In the genomic region with DNA sequence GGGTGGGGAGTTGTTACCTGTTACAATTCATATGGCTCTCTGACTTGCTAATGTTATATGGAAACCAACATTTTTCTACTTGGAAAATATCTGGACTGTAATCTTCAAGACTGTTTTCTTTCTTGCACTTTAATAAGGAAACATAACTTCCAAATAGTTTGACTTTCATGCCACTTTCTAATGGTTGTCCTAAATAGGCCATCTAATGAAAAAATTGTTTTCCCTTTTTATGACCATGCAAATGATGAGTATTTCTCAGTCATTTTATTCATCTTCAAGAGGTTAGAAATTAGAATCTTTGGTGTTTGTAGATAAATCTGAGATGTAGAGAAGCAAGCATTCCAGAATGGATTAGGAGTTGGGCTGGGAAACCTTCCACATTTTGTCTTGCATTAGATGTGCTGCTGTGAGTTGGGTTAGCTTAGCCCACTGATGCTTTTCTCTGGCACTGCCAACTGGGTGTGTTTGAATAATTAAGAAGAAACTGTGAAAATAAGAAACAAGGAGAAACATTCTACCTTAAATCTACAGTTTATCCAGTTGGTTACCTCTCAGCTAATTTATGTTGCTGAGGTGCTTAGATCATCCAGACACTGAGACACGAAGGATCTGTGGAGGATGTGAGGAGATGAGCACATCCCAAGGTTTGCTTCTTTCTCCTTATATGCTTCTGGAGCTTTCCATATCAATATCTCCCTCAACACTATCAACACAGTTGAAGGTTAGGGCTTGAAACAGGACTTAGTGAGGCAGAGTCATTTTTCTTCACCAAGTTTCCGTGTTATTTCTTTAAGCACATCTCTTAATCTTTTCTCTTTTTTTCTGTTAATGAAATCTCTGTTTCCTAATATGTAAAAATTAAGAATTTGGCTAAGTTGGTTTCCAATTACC, we compare ENCODE assay signal across 12 cellular contexts. TPM values are rescaled to one million over a fixed set of nuclear protein-coding genes. Genes with fewer than 3 reads are reported as not detected.
DNase-seq lines count a peak whose midpoint lies in the region; ATAC-seq and TF ChIP-seq lines count a peak whose summit lies in the region.
"Had no signal": no experiment of that assay in that cellular context is flagged by ENCODE, and none has a peak within 500 bp of the region (broad histone marks: within the 10 kb centered on the region; RNA-seq: fewer than 3 reads in every experiment).

No MANE protein-coding gene starts in this region.

- no peak overlapping the region for H3K27ac Mint-ChIP-seq in activated naive CD4-positive, alpha-beta T cell treated with anti-CD3 and anti-CD28 coated beads, Interleukin-2, amount 10 ng/mL, durations not matched to agents 7 days and 5 days
- H3K27ac Mint-ChIP-seq in activated naive CD4-positive, alpha-beta T cell treated with anti-CD3 and anti-CD28 coated beads, Interleukin-2, amount 50 U/mL, for 72 hours: peak overlapping the region in 1 of 2 donors; percentile 28

- H3K4me1 ChIP-seq in IMR-90 (ENCODE audit: control insufficient read depth, insufficient read depth, low read length) (peaks cover 7% of the 10 kb centered on the region), subcutaneous abdominal adipose tissue (ENCODE audit: control insufficient read depth in 5 of 5, insufficient read depth in 5 of 5, low read length in 5 of 5) (peaks cover 6 to 25% (median 18%) of the 10 kb centered on the region in 5 donors)

- peak overlapping the region; percentile 82 for H3K4ac ChIP-seq in IMR-90 (ENCODE audit: low read depth, low read length)

- peak overlapping the region; percentile 90 for H3K23ac ChIP-seq in IMR-90 (ENCODE audit: low read depth, low read length)

- TF ChIP-seq RAD21 in IMR-90 (IDR thresholded peaks at IDR 0.05; ENCODE audit: low read length): no peak

- H3K56ac ChIP-seq in IMR-90 (ENCODE audit: extremely low read depth, insufficient read depth, low read length): peak overlapping the region; percentile 23

- ATAC-seq in activated naive CD4-positive, alpha-beta T cell treated with anti-CD3 and anti-CD28 coated beads, Interleukin-2, amount 50 U/mL, for 72 hours: no peak
- ATAC-seq in IMR-90 (ENCODE audit: low read depth): no peak
- ATAC-seq in GM18858 (IDR thresholded peaks at IDR 0.05; ENCODE audit: unreplicated experiment): no peak
- no peak for ATAC-seq in HG03095 (IDR thresholded peaks at IDR 0.05; ENCODE audit: unreplicated experiment)
- ATAC-seq: SK-N-SH treated with all-trans-retinoic acid at 6 μM for 48 hours had no signal

- H2BK15ac ChIP-seq in IMR-90 (ENCODE audit: low read depth, low read length): peak overlapping the region; percentile 21

- peak overlapping the region; percentile 75 for H2BK120ac ChIP-seq in IMR-90 (ENCODE audit: low read depth, low read length)

- POLR2A ChIA-PET in IMR-90 (lab: Charles Lee; ENCODE audit: unreplicated experiment): interaction anchor here (0.5 kb wide), 1 partner anchor 56 kb away, joined by 3 read pairs; no protein-coding TSS in a partner anchor

- H2BK5ac ChIP-seq in IMR-90 (ENCODE audit: low read depth, low read length, poor library complexity, severe bottlenecking): peak overlapping the region; percentile 88

- intact Hi-C loops in IMR-90 (cut with micrococcal nuclease) (loop anchor here (1.0 to 10.0 kb wide), 4 partner anchors 104 to 332 kb away; no protein-coding TSS in a partner anchor), dorsolateral prefrontal cortex (cut with DNase I) (loop anchor here (5.0 to 10.0 kb wide), 4 partner anchors 82 to 234 kb away; no protein-coding TSS in a partner anchor)

- no peak for DNase-seq in activated naive CD4-positive, alpha-beta T cell treated with anti-CD3 and anti-CD28 coated beads, Interleukin-2, amount 10 ng/mL, durations not matched to agents 7 days and 5 days
- no peak for DNase-seq in activated naive CD4-positive, alpha-beta T cell treated with anti-CD3 and anti-CD28 coated beads, Interleukin-2, amount 50 U/mL, for 72 hours (ENCODE audit: low spot score in 2 of 2)
- DNase-seq in IMR-90 (no peak), dorsolateral prefrontal cortex (no peak), AG08395 (ENCODE audit: low spot score) (no peak)
- DNase-seq: mesendoderm, MM.1S had no signal

- dilution Hi-C loops in IMR-90 (cut with HindIII; ENCODE audit: low sequenced_read_pairs, unreplicated experiment): no loop called here

- H2BK20ac ChIP-seq in IMR-90 (ENCODE audit: low read depth, low read length): peak overlapping the region; percentile 86

- H4K91ac ChIP-seq in IMR-90 (ENCODE audit: insufficient read depth, low read depth, low read length): peak overlapping the region; percentile 57

- WGBS in IMR-90 (ENCODE audit: extremely low coverage in 2 of 2, insufficient read length in 1 of 2), 2 experiments: no CpG with 5 or more reads among the region's 2 CpGs

- no TSS peak for BruUV-seq in IMR-90 (replicated peaks; lab: Mats Ljungman, UMichigan)

- H3K79me1 ChIP-seq in IMR-90 (ENCODE audit: low read depth in 1 of 2, low read length in 2 of 2): peaks cover 4 to 28% of the 10 kb centered on the region in 2 experiments

- H4K5ac ChIP-seq in IMR-90 (ENCODE audit: low read depth, low read length): peak overlapping the region; percentile 78

- H3K27me3 ChIP-seq in IMR-90 (ENCODE audit: control insufficient read depth, insufficient read depth, low read length) (no peaks in the 10 kb centered on the region), dorsolateral prefrontal cortex (peaks cover 0 to 10% (median 0%) of the 10 kb centered on the region in 45 donors), subcutaneous abdominal adipose tissue (ENCODE audit: control insufficient read depth in 5 of 5, insufficient read depth in 4 of 5, low read length in 5 of 5) (peaks cover 0 to 6% (median 0%) of the 10 kb centered on the region in 5 donors)

- peaks cover 1% of the 10 kb centered on the region for H3K36me3 Mint-ChIP-seq in activated naive CD4-positive, alpha-beta T cell treated with anti-CD3 and anti-CD28 coated beads, Interleukin-2, amount 10 ng/mL, durations not matched to agents 7 days and 5 days
- H3K36me3 Mint-ChIP-seq in activated naive CD4-positive, alpha-beta T cell treated with anti-CD3 and anti-CD28 coated beads, Interleukin-2, amount 50 U/mL, for 72 hours: peaks cover 13 to 19% of the 10 kb centered on the region in 2 donors

- peak overlapping the region; percentile 68 for H2AK5ac ChIP-seq in IMR-90 (ENCODE audit: low read depth, low read length)

- H3K36me3 ChIP-seq in IMR-90 (ENCODE audit: control insufficient read depth, insufficient read depth, low read length): no peaks in the 10 kb centered on the region
- no peaks in the 10 kb centered on the region for H3K36me3 ChIP-seq in subcutaneous abdominal adipose tissue (ENCODE audit: control insufficient read depth in 5 of 5, insufficient read depth in 5 of 5, low read length in 5 of 5)

- H3K4me3 ChIP-seq in IMR-90 (ENCODE audit: insufficient read depth, low read depth, low read length): no peak overlapping the region
- peak overlapping the region in 58 of 59 donors; percentile 19 to 93 (median 75) for H3K4me3 ChIP-seq in dorsolateral prefrontal cortex
- peak overlapping the region in 3 of 5 donors; percentile 30 to 91 (median 45) for H3K4me3 ChIP-seq in subcutaneous abdominal adipose tissue (ENCODE audit: low read depth in 1 of 5, low read length in 5 of 5)

- peak overlapping the region; percentile 55; the same call in 1 of the 2 replicates for H3K18ac ChIP-seq in IMR-90 (ENCODE audit: low read depth, low read length)

- no peak overlapping the region for H2AFZ ChIP-seq in IMR-90 (replicated peaks; ENCODE audit: low read length, poor library complexity)

- no peaks in the 10 kb centered on the region for H3K9me3 Mint-ChIP-seq in activated naive CD4-positive, alpha-beta T cell treated with anti-CD3 and anti-CD28 coated beads, Interleukin-2, amount 10 ng/mL, durations not matched to agents 7 days and 5 days
- H3K9me3 Mint-ChIP-seq in activated naive CD4-positive, alpha-beta T cell treated with anti-CD3 and anti-CD28 coated beads, Interleukin-2, amount 50 U/mL, for 72 hours: no peaks in the 10 kb centered on the region

- TF ChIP-seq POLR2A in IMR-90 (IDR thresholded peaks at IDR 0.05; ENCODE audit: low read depth, low read length): no peak

- no peaks in the 10 kb centered on the region for H4K20me1 ChIP-seq in IMR-90 (ENCODE audit: insufficient read depth, low read length)

- H3K14ac ChIP-seq in IMR-90 (replicated peaks; ENCODE audit: low read depth, low read length): peak overlapping the region; percentile 83

- H3K27me3 Mint-ChIP-seq in activated naive CD4-positive, alpha-beta T cell treated with anti-CD3 and anti-CD28 coated beads, Interleukin-2, amount 10 ng/mL, durations not matched to agents 7 days and 5 days: peaks cover 8% of the 10 kb centered on the region

- TF ChIP-seq CTCF in IMR-90 (conservative IDR thresholded peaks at IDR 0.05; ENCODE audit: low read depth, low read length) (no peak), dorsolateral prefrontal cortex (IDR thresholded peaks at IDR 0.05 in 54 of 56, conservative IDR thresholded peaks at IDR 0.05 in 2 of 56; ENCODE audit: low read depth in 1 of 56, partially characterized antibody in 56 of 56) (peak in 3 of 56 donors; percentile 3 to 19 (median 6))

- peaks cover 7% of the 10 kb centered on the region for H3K9me1 ChIP-seq in IMR-90 (ENCODE audit: insufficient read depth, low read length)

- CTCF ChIA-PET in activated naive CD4-positive, alpha-beta T cell treated with anti-CD3 and anti-CD28 coated beads, Interleukin-2, amount 10 ng/mL, durations not matched to agents 7 days and 5 days (lab: Charles Lee): interaction anchor here (0.6 to 1.3 kb wide), 6 partner anchors 9 to 207 kb away, joined by 3 to 6 read pairs (median 4); no protein-coding TSS in a partner anchor
- CTCF ChIA-PET in IMR-90 (lab: Yijun Ruan, JAX): interaction anchor here (0.7 to 1.1 kb wide), 3 partner anchors 145 to 251 kb away, joined by 3 to 5 read pairs (median 3); no protein-coding TSS in a partner anchor

- H3K9ac ChIP-seq in IMR-90 (ENCODE audit: low read depth, low read length) (peak overlapping the region; percentile 31; the same call in 1 of the 2 replicates), subcutaneous abdominal adipose tissue (ENCODE audit: low read length in 5 of 5) (peak overlapping the region in 1 of 5 donors; percentile 31)

- H3K4me1 Mint-ChIP-seq in activated naive CD4-positive, alpha-beta T cell treated with anti-CD3 and anti-CD28 coated beads, Interleukin-2, amount 10 ng/mL, durations not matched to agents 7 days and 5 days: peaks cover 57% of the 10 kb centered on the region

- peak overlapping the region; percentile 0 for H2AK9ac ChIP-seq in IMR-90 (replicated peaks; ENCODE audit: low read depth, low read length, poor library complexity)

- H3K4me3 Mint-ChIP-seq in activated naive CD4-positive, alpha-beta T cell treated with anti-CD3 and anti-CD28 coated beads, Interleukin-2, amount 10 ng/mL, durations not matched to agents 7 days and 5 days: peak overlapping the region; percentile 5

- H3K4me2 ChIP-seq in IMR-90 (ENCODE audit: low read depth, low read length): peak overlapping the region; percentile 98

- H4K8ac ChIP-seq in IMR-90 (ENCODE audit: low read depth in 2 of 2, low read length in 2 of 2): peak overlapping the region; percentile 33 to 61

- H3K9me3 ChIP-seq in IMR-90 (ENCODE audit: control insufficient read depth, insufficient read depth, low read length) (no peaks in the 10 kb centered on the region), subcutaneous abdominal adipose tissue (ENCODE audit: control insufficient read depth in 5 of 5, low read length in 5 of 5) (no peaks in the 10 kb centered on the region)

- peak overlapping the region; percentile 53 for H3K27ac ChIP-seq in IMR-90 (ENCODE audit: insufficient read depth, low read length)
- peak overlapping the region; percentile 3 to 97 (median 90) for H3K27ac ChIP-seq in dorsolateral prefrontal cortex
- peak overlapping the region; percentile 76 for H3K27ac ChIP-seq in subcutaneous abdominal adipose tissue (ENCODE audit: low read depth, low read length)
- H3K27ac ChIP-seq: HL-60 had no signal

- in situ Hi-C loops in IMR-90 (cut with MboI; ENCODE audit: low sequenced_read_pairs): no loop called here

RNA-seq across cellular contexts. Expression of a gene that starts 2.7 kb away (rescaled TPM):
- 10 to 100 TPM; 13.4 to 14.5 TPM for total RNA-seq in activated naive CD4-positive, alpha-beta T cell treated with anti-CD3 and anti-CD28 coated beads, Interleukin-2, amount 50 U/mL, for 72 hours
- total RNA-seq in IMR-90 (2012; rRNA removed): 5.0 and 5.3 TPM in 2 replicates
- 2.9 and 3.0 TPM in 2 replicates for polyA plus RNA-seq in IMR-90 (2012; rRNA removed)
- polyA plus RNA-seq in IMR-90 (2012; cell fraction: cytosol; rRNA removed): 1.1 and 1.3 TPM in 2 replicates
- polyA plus RNA-seq in IMR-90 (2012; cell fraction: nucleus; rRNA removed; ENCODE audit: low replicate concordance): 2.3 and 7.5 TPM in 2 replicates
- total RNA-seq in dorsolateral prefrontal cortex: 100 to 1,000 TPM in 52 of 120 experiments, 10 to 100 TPM in 68; 42.2 to 182 (median 97.5) TPM
